9 cellular contexts compared by ENCODE assay signal in genomic region chr18:21851327-21851961, GRCh38.
A peak's percentile ranks its signal among the peaks of the same experiment; 100 is the strongest.
DNase-seq lines count a peak whose midpoint lies in the region; ATAC-seq lines count a peak whose summit lies in the region.
"Had no signal": no experiment of that assay in that cellular context is flagged by ENCODE, and none has a peak within 500 bp of the region (broad histone marks: within the 10 kb centered on the region; RNA-seq: fewer than 3 reads in every experiment).

No MANE protein-coding gene starts in this region.

- ATAC-seq in left lobe of liver (peak; percentile 83), GM21825 (IDR thresholded peaks at IDR 0.05; ENCODE audit: unreplicated experiment) (no peak), GM21423 (IDR thresholded peaks at IDR 0.05; ENCODE audit: unreplicated experiment) (no peak)

- H3K27me3 ChIP-seq in H7 (ENCODE audit: control insufficient read depth, insufficient read depth, low read length), result no peaks in the 10 kb centered on the region
- H3K27me3 ChIP-seq: esophagus squamous epithelium had no signal

- H3K36me3 ChIP-seq in H7 (replicated peaks; ENCODE audit: control insufficient read depth, insufficient read depth, low read length), result peaks cover 3% of the 10 kb centered on the region

- H3K4me3 ChIP-seq in H7 (ENCODE audit: insufficient read depth, low read depth, low read length), result no peak overlapping the region
- H3K4me3 ChIP-seq: esophagus squamous epithelium had no signal

- DNase-seq in Ammon's horn (ENCODE audit: low spot score), result peak; percentile 21
- DNase-seq in H7, result peak; percentile 4
- DNase-seq in astrocyte of the hippocampus (ENCODE audit: low read depth, low spot score), result peak; percentile 24
- no peak for DNase-seq in left lobe of liver (ENCODE audit: low spot score)
- DNase-seq in activated CD8-positive, alpha-beta memory T cell treated with anti-CD3 and anti-CD28 coated beads, Interleukin-2, amount 50 U/mL, for 48 hours, result no peak
- DNase-seq in glomerular visceral epithelial cell (ENCODE audit: extremely low spot score), result no peak
- DNase-seq: esophagus squamous epithelium had no signal

Comparison
In these comparisons a context has a peak if more than half of its experiments do, and no peak if none do; other contexts are left out.
1. DNase-seq: peak in Ammon's horn (single experiment), H7 (single experiment) and astrocyte of the hippocampus (single experiment); none in left lobe of liver (single experiment), activated CD8-positive, alpha-beta memory T cell treated with anti-CD3 and anti-CD28 coated beads, Interleukin-2, amount 50 U/mL, for 48 hours (single experiment) and glomerular visceral epithelial cell (single experiment).